10 cellular contexts compared by ENCODE assay signal in the genomic region with DNA sequence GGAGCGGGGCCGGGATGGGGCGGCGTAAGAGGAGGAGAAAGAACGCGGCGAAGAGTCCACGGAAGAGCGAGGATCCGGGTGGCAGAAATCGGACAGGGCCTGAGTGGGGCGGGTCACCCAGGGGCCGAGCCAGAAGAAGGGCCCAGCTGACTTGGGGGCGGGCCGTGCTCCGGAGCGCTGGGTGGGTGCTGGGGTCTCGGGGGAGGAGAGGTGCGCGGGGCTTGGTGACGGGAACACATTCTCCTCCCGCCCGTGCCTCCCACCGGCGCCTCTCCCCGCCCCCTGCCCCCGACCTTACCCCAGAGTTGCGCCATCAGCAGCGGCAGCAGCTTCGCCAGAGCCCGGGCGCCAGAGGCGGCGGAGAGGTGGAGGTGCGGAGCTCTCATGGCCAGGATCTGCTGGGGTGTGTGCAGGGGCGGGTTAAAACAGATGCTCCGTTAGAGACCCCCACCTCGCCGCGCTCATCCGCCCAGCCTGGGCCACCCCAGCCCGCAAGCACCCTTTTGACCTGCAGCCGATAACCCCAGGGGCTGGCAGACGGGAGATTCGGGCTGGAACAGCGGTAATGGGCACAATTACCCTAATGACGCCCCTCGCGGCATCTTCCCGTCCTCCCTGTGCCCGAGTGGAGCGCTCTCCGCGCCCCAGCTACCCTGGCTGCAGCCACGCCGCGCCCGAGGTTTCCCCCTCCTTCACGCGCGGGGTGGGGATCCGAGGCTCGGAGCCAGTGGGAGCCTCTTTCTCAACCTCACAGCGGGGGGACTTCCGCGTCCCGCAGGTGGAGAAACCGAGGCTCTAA. TPM values are rescaled to one million over a fixed set of nuclear protein-coding genes. Genes with fewer than 3 reads are reported as not detected.
DNase-seq lines count a peak whose midpoint lies in the region; ATAC-seq and TF ChIP-seq lines count a peak whose summit lies in the region.
"Had no signal": no experiment of that assay in that cellular context is flagged by ENCODE, and none has a peak within 500 bp of the region (broad histone marks: within the 10 kb centered on the region; RNA-seq: fewer than 3 reads in every experiment).

No MANE protein-coding gene starts in this region.

- no peak for TF ChIP-seq CTCF in fibroblast of pulmonary artery (IDR thresholded peaks at IDR 0.05; ENCODE audit: low read length, missing control alignments)
- peak in 1 of 3 donors; percentile 11 for TF ChIP-seq CTCF in ovary (IDR thresholded peaks at IDR 0.05)
- TF ChIP-seq CTCF in tibial nerve (IDR thresholded peaks at IDR 0.05): no peak

- TF ChIP-seq EP300 in ovary (IDR thresholded peaks at IDR 0.05) (no peak), tibial nerve (IDR thresholded peaks at IDR 0.05) (no peak)

- 1% methylated on average over 60 to 68 of the region's 68 CpGs for WGBS in ovary, 3 donors
- 1% methylated on average over 38 to 54 of the region's 68 CpGs for WGBS in tibial nerve, 2 donors

- H3K9me3 ChIP-seq in ovary (no peaks in the 10 kb centered on the region), tibial nerve (peaks cover 0 to 5% (median 0%) of the 10 kb centered on the region in 4 donors)

- H3K36me3 ChIP-seq in ovary: no peaks in the 10 kb centered on the region
- no peaks in the 10 kb centered on the region for H3K36me3 ChIP-seq in tibial nerve

- H3K4me1 ChIP-seq in ovary (ENCODE audit: insufficient read depth): peaks cover 3% of the 10 kb centered on the region
- H3K4me1 ChIP-seq in tibial nerve: peaks cover 0 to 35% (median 1%) of the 10 kb centered on the region in 4 donors

- peak; percentile 54 for DNase-seq in Daoy (ENCODE audit: low read depth)
- DNase-seq in NCI-H69 (lab: John Stamatoyannopoulos, UW): peak; percentile 39
- DNase-seq in fibroblast of pulmonary artery (ENCODE audit: low read depth): peak; percentile 6
- peak; percentile 79 to 91 (median 87) for DNase-seq in ovary
- DNase-seq in ecto neural progenitor cell (ENCODE audit: low spot score): no peak
- no peak for DNase-seq in SK-N-DZ (ENCODE audit: low spot score)
- DNase-seq in tibial nerve (ENCODE audit: low spot score in 2 of 2): no peak

- peak overlapping the region; percentile 77 to 94 for H3K27ac ChIP-seq in ovary
- H3K27ac ChIP-seq in tibial nerve: peak overlapping the region in 1 of 4 donors; percentile 9

- intact Hi-C loops in ovary (cut with DNase I): loop anchor here in 2 of 4 donors (5.0 kb wide), 2 partner anchors 87 to 158 kb away; no protein-coding TSS in a partner anchor

- ATAC-seq in GM18867 (IDR thresholded peaks at IDR 0.05; ENCODE audit: unreplicated experiment): no peak

- TF ChIP-seq POLR2A in ovary (IDR thresholded peaks at IDR 0.05) (peak; percentile 70), tibial nerve (IDR thresholded peaks at IDR 0.05) (no peak)

- no peaks in the 10 kb centered on the region for H3K27me3 ChIP-seq in ovary
- peaks cover 0 to 78% of the 10 kb centered on the region in 2 donors for H3K27me3 ChIP-seq in tibial nerve

- H3K4me3 ChIP-seq in fibroblast of pulmonary artery (replicated peaks; ENCODE audit: low read depth, low read length) (peak overlapping the region; percentile 32), ovary (peak overlapping the region; percentile 45), tibial nerve (peak overlapping the region in 2 of 4 donors; percentile 23 to 41)

RNA-seq across cellular contexts. Expression of a gene that starts 0.6 kb away (rescaled TPM):
- total RNA-seq in Daoy (2014; rRNA removed; shearing (Covaris generic)): 0.63 TPM in 1 of 2 replicates, not detected in the other
- total RNA-seq in ovary (10 to 100 TPM; 14.7 to 59.1 (median 19.5) TPM), tibial nerve (1 to 10 TPM in 2 of 4 donors, under 1 TPM in 1, not detected in 1; 0.22 to 3.1 (median 1.4) TPM)
- polyA plus RNA-seq in ovary: 10 to 100 TPM in 1 of 2 donors, 1 to 10 TPM in 1; 6.9 to 15.7 TPM
- polyA plus RNA-seq in SK-N-DZ (2014; cell fraction: cytosol; rRNA removed): not detected in 2 replicates
- polyA plus RNA-seq in SK-N-DZ (2014; cell fraction: nucleus; rRNA removed): not detected in 2 replicates
- total RNA-seq: myocyte; T-helper 2 cell treated with Interferon-gamma antibody and Interleukin-4, amounts not matched to agents 100 ng/mL and 5 ng/mL, for 36 hours had no signal

RNA-seq across cellular contexts. Expression of a gene that starts 7.5 kb away (rescaled TPM):
- not detected in 2 replicates for total RNA-seq in Daoy (2014; rRNA removed; shearing (Covaris generic))
- total RNA-seq in ovary: 10 to 100 TPM in 1 of 7 donors, 1 to 10 TPM in 3, under 1 TPM in 3; 0.33 to 91.2 (median 3.8) TPM
- 1 to 10 TPM in 1 of 2 donors, under 1 TPM in 1; 0.53 to 1.4 TPM for polyA plus RNA-seq in ovary
- not detected in 2 replicates for polyA plus RNA-seq in SK-N-DZ (2014; cell fraction: cytosol; rRNA removed)
- polyA plus RNA-seq in SK-N-DZ (2014; cell fraction: nucleus; rRNA removed): not detected in 2 replicates
- 1 to 10 TPM in 1 of 4 donors, not detected in 3; 1.3 TPM for total RNA-seq in tibial nerve
- total RNA-seq: myocyte; T-helper 2 cell treated with Interferon-gamma antibody and Interleukin-4, amounts not matched to agents 100 ng/mL and 5 ng/mL, for 36 hours had no signal

RNA-seq across cellular contexts. Expression of a gene that starts 15.9 kb away (rescaled TPM):
- total RNA-seq in Daoy (2014; rRNA removed; shearing (Covaris generic)): not detected in 2 replicates
- not detected for total RNA-seq in ovary
- polyA plus RNA-seq in ovary: not detected
- polyA plus RNA-seq in SK-N-DZ (2014; cell fraction: cytosol; rRNA removed): not detected in 2 replicates
- polyA plus RNA-seq in SK-N-DZ (2014; cell fraction: nucleus; rRNA removed): not detected in 2 replicates
- total RNA-seq in tibial nerve: not detected
- total RNA-seq: myocyte; T-helper 2 cell treated with Interferon-gamma antibody and Interleukin-4, amounts not matched to agents 100 ng/mL and 5 ng/mL, for 36 hours had no signal

RNA-seq across cellular contexts. Expression of a gene that starts 17.5 kb away (rescaled TPM):
- total RNA-seq in Daoy (2014; rRNA removed; shearing (Covaris generic)): not detected in 2 replicates
- total RNA-seq in ovary (10 to 100 TPM in 1 of 7 donors, 1 to 10 TPM in 2, under 1 TPM in 2, not detected in 2; 0.60 to 19.0 (median 1.6) TPM), tibial nerve (1 to 10 TPM in 3 of 4 donors, not detected in 1; 1.6 to 2.2 (median 1.9) TPM)
- polyA plus RNA-seq in ovary: under 1 TPM in 1 of 2 donors, not detected in 1; 0.24 TPM
- polyA plus RNA-seq in SK-N-DZ (2014; cell fraction: cytosol; rRNA removed): not detected in 2 replicates
- polyA plus RNA-seq in SK-N-DZ (2014; cell fraction: nucleus; rRNA removed): not detected in 2 replicates
- total RNA-seq: myocyte; T-helper 2 cell treated with Interferon-gamma antibody and Interleukin-4, amounts not matched to agents 100 ng/mL and 5 ng/mL, for 36 hours had no signal

RNA-seq across cellular contexts. Expression of a gene that starts 35.2 kb away (rescaled TPM):
- total RNA-seq in Daoy (2014; rRNA removed; shearing (Covaris generic)): not detected in 2 replicates
- 10 to 100 TPM in 1 of 7 donors, 1 to 10 TPM in 1, under 1 TPM in 2, not detected in 3; 0.85 to 59.6 (median 5.1) TPM for total RNA-seq in ovary
- under 1 TPM in 1 of 2 donors, not detected in 1; 0.05 TPM for polyA plus RNA-seq in ovary
- polyA plus RNA-seq in SK-N-DZ (2014; cell fraction: cytosol; rRNA removed): not detected in 2 replicates
- polyA plus RNA-seq in SK-N-DZ (2014; cell fraction: nucleus; rRNA removed): not detected in 2 replicates
- total RNA-seq in tibial nerve: 1 to 10 TPM in 3 of 4 donors, under 1 TPM in 1; 0.90 to 7.6 (median 4.6) TPM
- total RNA-seq: myocyte; T-helper 2 cell treated with Interferon-gamma antibody and Interleukin-4, amounts not matched to agents 100 ng/mL and 5 ng/mL, for 36 hours had no signal

Comparison
In these comparisons a context has a peak if more than half of its experiments do, and no peak if none do; other contexts are left out.
1. DNase-seq: peak in Daoy (single experiment), NCI-H69 (single experiment), fibroblast of pulmonary artery (single experiment) and ovary (5 of 5); none in ecto neural progenitor cell (single experiment), SK-N-DZ (single experiment) and tibial nerve (0 of 2).